11 cellular contexts compared by ENCODE assay signal in genomic region chr11:128424867-128425285, GRCh38.
DNase-seq lines count a peak whose midpoint lies in the region; ATAC-seq and TF ChIP-seq lines count a peak whose summit lies in the region.
"Had no signal": no experiment of that assay in that cellular context is flagged by ENCODE, and none has a peak within 500 bp of the region (broad histone marks: within the 10 kb centered on the region; RNA-seq: fewer than 3 reads in every experiment).

No MANE protein-coding gene starts in this region.

- DNase-seq in AG08396 (ENCODE audit: low spot score) (peak; percentile 61), NCI-H69 (lab: John Stamatoyannopoulos, UW) (peak; percentile 54), cardiac muscle cell (ENCODE audit: low read depth in 1 of 2, low spot score in 1 of 2) (peak; percentile 36 to 70), ovary (peak; percentile 53 to 75 (median 56))
- DNase-seq in activated CD8-positive, alpha-beta T cell treated with anti-CD3 and anti-CD28 coated beads for 36 hours, result no peak
- DNase-seq in CD4-positive, alpha-beta memory T cell, result no peak
- DNase-seq in naive thymus-derived CD8-positive, alpha-beta T cell, result no peak

- H3K27me3 ChIP-seq in cardiac muscle cell (no peaks in the 10 kb centered on the region), ovary (no peaks in the 10 kb centered on the region)
- no peaks in the 10 kb centered on the region for H3K27me3 ChIP-seq in CD4-positive, alpha-beta memory T cell (ENCODE audit: insufficient read depth, low read length)

- CTCF ChIA-PET in activated CD8-positive, alpha-beta T cell treated with anti-CD3 and anti-CD28 coated beads for 36 hours (lab: Charles Lee), result no interaction called here
- CTCF ChIA-PET in CD4-positive, alpha-beta memory T cell (lab: Charles Lee; ENCODE audit: partially characterized antibody), result no interaction called here

- TF ChIP-seq CTCF in cardiac muscle cell (IDR thresholded peaks at IDR 0.05; ENCODE audit: low read depth, low read length), result no peak
- no peak for TF ChIP-seq CTCF in ovary (IDR thresholded peaks at IDR 0.05)
- TF ChIP-seq CTCF in activated CD8-positive, alpha-beta T cell treated with anti-CD3 and anti-CD28 coated beads for 36 hours (IDR thresholded peaks at IDR 0.05), result no peak

- no peak for ATAC-seq in activated CD8-positive, alpha-beta T cell treated with anti-CD3 and anti-CD28 coated beads for 36 hours
- no peak for ATAC-seq in naive thymus-derived CD8-positive, alpha-beta T cell
- ATAC-seq in esophagus mucosa, result no peak

- H3K27me3 Mint-ChIP-seq in activated CD8-positive, alpha-beta T cell treated with anti-CD3 and anti-CD28 coated beads for 36 hours, result no peaks in the 10 kb centered on the region
- no peaks in the 10 kb centered on the region for H3K27me3 Mint-ChIP-seq in CD4-positive, alpha-beta memory T cell
- H3K27me3 Mint-ChIP-seq in naive thymus-derived CD8-positive, alpha-beta T cell, result no peaks in the 10 kb centered on the region

- H3K4me3 ChIP-seq in cardiac muscle cell (no peak overlapping the region), ovary (no peak overlapping the region)
- H3K4me3 ChIP-seq in CD4-positive, alpha-beta memory T cell (ENCODE audit: low read length in 2 of 2), result no peak overlapping the region

- TF ChIP-seq POLR2A in ovary (IDR thresholded peaks at IDR 0.05), result no peak

- POLR2A ChIA-PET in activated CD8-positive, alpha-beta T cell treated with anti-CD3 and anti-CD28 coated beads for 36 hours (lab: Charles Lee), result interaction anchor here (1.1 kb wide), 1 partner anchor 26 kb away, joined by 4 read pairs; no protein-coding TSS in a partner anchor
- POLR2A ChIA-PET in CD4-positive, alpha-beta memory T cell (lab: Charles Lee; ENCODE audit: partially characterized antibody), result no interaction called here
- POLR2A ChIA-PET in naive thymus-derived CD8-positive, alpha-beta T cell (lab: Charles Lee), result interaction anchor here (0.9 kb wide), 1 partner anchor 9 kb away, joined by 3 read pairs; no protein-coding TSS in a partner anchor

- peaks cover 46% of the 10 kb centered on the region for H3K4me1 ChIP-seq in cardiac muscle cell (ENCODE audit: low read depth)
- peaks cover 12% of the 10 kb centered on the region for H3K4me1 ChIP-seq in ovary (ENCODE audit: insufficient read depth)
- peaks cover 26% of the 10 kb centered on the region for H3K4me1 ChIP-seq in CD4-positive, alpha-beta memory T cell (ENCODE audit: insufficient read depth, low read length)

- H3K36me3 Mint-ChIP-seq in activated CD8-positive, alpha-beta T cell treated with anti-CD3 and anti-CD28 coated beads for 36 hours (ENCODE audit: low read depth), result no peaks in the 10 kb centered on the region
- no peaks in the 10 kb centered on the region for H3K36me3 Mint-ChIP-seq in CD4-positive, alpha-beta memory T cell
- H3K36me3 Mint-ChIP-seq in naive thymus-derived CD8-positive, alpha-beta T cell, result no peaks in the 10 kb centered on the region
- H3K36me3 Mint-ChIP-seq: CD14-positive monocyte had no signal

- H3K4me3 Mint-ChIP-seq in activated CD8-positive, alpha-beta T cell treated with anti-CD3 and anti-CD28 coated beads for 36 hours, result no peak overlapping the region
- no peak overlapping the region for H3K4me3 Mint-ChIP-seq in CD4-positive, alpha-beta memory T cell
- no peak overlapping the region for H3K4me3 Mint-ChIP-seq in naive thymus-derived CD8-positive, alpha-beta T cell
- H3K4me3 Mint-ChIP-seq: dendritic cell treated with granulocyte-macrophage colony-stimulating factor and Interleukin-4, amounts not matched to agents 40 ng/mL and 50 ng/mL, for 4 days had no signal

- H3K36me3 ChIP-seq in cardiac muscle cell (no peaks in the 10 kb centered on the region), ovary (no peaks in the 10 kb centered on the region)
- no peaks in the 10 kb centered on the region for H3K36me3 ChIP-seq in CD4-positive, alpha-beta memory T cell (ENCODE audit: insufficient read depth, low read length)

- intact Hi-C loops in ovary (cut with DNase I), result no loop called here
- intact Hi-C loops in activated CD8-positive, alpha-beta T cell treated with anti-CD3 and anti-CD28 coated beads for 36 hours (cut with micrococcal nuclease), result loop anchor here (5.0 kb wide), 1 partner anchor 42 kb away; no protein-coding TSS in a partner anchor
- intact Hi-C loops in CD4-positive, alpha-beta memory T cell (cut with micrococcal nuclease), result loop anchor here (5.0 kb wide), 1 partner anchor 42 kb away; no protein-coding TSS in a partner anchor

- H3K27ac Mint-ChIP-seq in activated CD8-positive, alpha-beta T cell treated with anti-CD3 and anti-CD28 coated beads for 36 hours, result no peak overlapping the region
- H3K27ac Mint-ChIP-seq in CD4-positive, alpha-beta memory T cell, result peak overlapping the region in 2 of 7 donors; percentile 57 to 64
- peak overlapping the region in 5 of 10 donors; percentile 25 to 94 (median 54) for H3K27ac Mint-ChIP-seq in naive thymus-derived CD8-positive, alpha-beta T cell
- H3K27ac Mint-ChIP-seq: dendritic cell treated with granulocyte-macrophage colony-stimulating factor and Interleukin-4, amounts not matched to agents 40 ng/mL and 50 ng/mL, for 4 days had no signal

- H3K27ac ChIP-seq in cardiac muscle cell (peak overlapping the region; percentile 42), ovary (peak overlapping the region in 1 of 2 donors; percentile 59)
- H3K27ac ChIP-seq in CD4-positive, alpha-beta memory T cell (ENCODE audit: low read depth, low read length), result no peak overlapping the region
- H3K27ac ChIP-seq: RWPE1 had no signal

- H3K9me3 Mint-ChIP-seq in activated CD8-positive, alpha-beta T cell treated with anti-CD3 and anti-CD28 coated beads for 36 hours, result peaks cover 2% of the 10 kb centered on the region
- no peaks in the 10 kb centered on the region for H3K9me3 Mint-ChIP-seq in CD4-positive, alpha-beta memory T cell
- no peaks in the 10 kb centered on the region for H3K9me3 Mint-ChIP-seq in naive thymus-derived CD8-positive, alpha-beta T cell
- H3K9me3 Mint-ChIP-seq: dendritic cell treated with granulocyte-macrophage colony-stimulating factor and Interleukin-4, amounts not matched to agents 40 ng/mL and 50 ng/mL, for 4 days had no signal

- WGBS in ovary, 3 donors, result 31 to 51% (median 38%) methylated on average over 8 of the region's 8 CpGs

- H3K4me1 Mint-ChIP-seq in activated CD8-positive, alpha-beta T cell treated with anti-CD3 and anti-CD28 coated beads for 36 hours (ENCODE audit: low read depth), result peaks cover 66% of the 10 kb centered on the region
- peaks cover 31 to 45% (median 34%) of the 10 kb centered on the region in 4 donors for H3K4me1 Mint-ChIP-seq in CD4-positive, alpha-beta memory T cell
- H3K4me1 Mint-ChIP-seq in naive thymus-derived CD8-positive, alpha-beta T cell, result peaks cover 27 to 71% (median 47%) of the 10 kb centered on the region in 4 donors
- H3K4me1 Mint-ChIP-seq: CD14-positive monocyte had no signal

- no peak for TF ChIP-seq EP300 in ovary (IDR thresholded peaks at IDR 0.05)

- H3K9me3 ChIP-seq in cardiac muscle cell (ENCODE audit: low read depth), result no peaks in the 10 kb centered on the region
- no peaks in the 10 kb centered on the region for H3K9me3 ChIP-seq in ovary
- no peaks in the 10 kb centered on the region for H3K9me3 ChIP-seq in CD4-positive, alpha-beta memory T cell (ENCODE audit: control insufficient read depth in 1 of 2, low read length in 2 of 2)

Comparison
In these comparisons a context has a peak if more than half of its experiments do, and no peak if none do; other contexts are left out.
1. DNase-seq: peak in AG08396 (single experiment), NCI-H69 (single experiment), cardiac muscle cell (2 of 2) and ovary (5 of 5); none in activated CD8-positive, alpha-beta T cell treated with anti-CD3 and anti-CD28 coated beads for 36 hours (single experiment), CD4-positive, alpha-beta memory T cell (0 of 5) and naive thymus-derived CD8-positive, alpha-beta T cell (0 of 10).
2. intact Hi-C loops: an anchor here in activated CD8-positive, alpha-beta T cell treated with anti-CD3 and anti-CD28 coated beads for 36 hours (5.0 kb wide) and CD4-positive, alpha-beta memory T cell (5.0 kb wide); none called in ovary.